ENCODE assay signal across 15 cellular contexts in genomic region chr13:35484384-35484783, GRCh38.
"Had no signal": no experiment of that assay in that cellular context is flagged by ENCODE, and none has a peak within 500 bp of the region (broad histone marks: within the 10 kb centered on the region; RNA-seq: fewer than 3 reads in every experiment).

No MANE protein-coding gene starts in this region.

- H3K4me3 Mint-ChIP-seq: activated naive CD4-positive, alpha-beta T cell treated with anti-CD3 and anti-CD28 coated beads, Interleukin-2, amount 50 U/mL, for 24 hours; central memory CD8-positive, alpha-beta T cell; dendritic cell treated with granulocyte-macrophage colony-stimulating factor and Interleukin-4, amounts not matched to agents 40 ng/mL and 50 ng/mL, for 4 days; stimulated activated naive CD8-positive, alpha-beta T cell treated with anti-CD3 and anti-CD28 coated beads, Interleukin-15, amount 100 ng/mL, for 72 hours had no signal

- ATAC-seq: body of pancreas; left colon; pancreas; stimulated activated naive CD8-positive, alpha-beta T cell treated with anti-CD3 and anti-CD28 coated beads, Interleukin-15, amount 100 ng/mL, for 72 hours had no signal

- H3K9me3 Mint-ChIP-seq: activated naive CD4-positive, alpha-beta T cell treated with anti-CD3 and anti-CD28 coated beads, Interleukin-2, amount 50 U/mL, for 24 hours; activated T-helper 2 cell treated with anti-CD3 and anti-CD28 coated beads, Interferon-gamma antibody, Interleukin-2, Interleukin-4, amounts not matched to agents 10 μg/mL and 5 μg/mL and 100 μg/mL, durations not matched to agents 14 hours and 24 hours and 36 hours; central memory CD8-positive, alpha-beta T cell; dendritic cell treated with granulocyte-macrophage colony-stimulating factor and Interleukin-4, amounts not matched to agents 40 ng/mL and 50 ng/mL, for 4 days; stimulated activated naive CD8-positive, alpha-beta T cell treated with anti-CD3 and anti-CD28 coated beads, Interleukin-15, amount 100 ng/mL, for 72 hours had no signal

- DNase-seq: activated CD4-positive, alpha-beta T cell treated with anti-CD3 and anti-CD28 coated beads, Interleukin-2, amount 50 U/mL, for 1 hour; activated T-cell treated with anti-CD3 and anti-CD28 coated beads for 4 hours; amniotic stem cell; body of pancreas; erythroblast; left colon; midbrain; pancreas; stimulated activated CD4-positive, alpha-beta T cell treated with anti-CD3 and anti-CD28 coated beads, Interleukin-15, amount 100 ng/mL, for 24 hours; stimulated activated CD4-positive, alpha-beta T cell treated with anti-CD3 and anti-CD28 coated beads, Interleukin-4, amount 100 ng/mL, for 4 hours; stimulated activated naive CD8-positive, alpha-beta T cell treated with anti-CD3 and anti-CD28 coated beads, Interleukin-15, amount 100 ng/mL, for 72 hours had no signal

- H3K27me3 Mint-ChIP-seq: central memory CD8-positive, alpha-beta T cell had no signal

- H3K36me3 Mint-ChIP-seq: activated naive CD4-positive, alpha-beta T cell treated with anti-CD3 and anti-CD28 coated beads, Interleukin-2, amount 50 U/mL, for 24 hours had no signal

- H3K4me1 Mint-ChIP-seq: activated naive CD4-positive, alpha-beta T cell treated with anti-CD3 and anti-CD28 coated beads, Interleukin-2, amount 50 U/mL, for 24 hours; central memory CD8-positive, alpha-beta T cell; stimulated activated naive CD8-positive, alpha-beta T cell treated with anti-CD3 and anti-CD28 coated beads, Interleukin-15, amount 100 ng/mL, for 72 hours had no signal

- H3K27ac Mint-ChIP-seq: activated naive CD4-positive, alpha-beta T cell treated with anti-CD3 and anti-CD28 coated beads, Interleukin-2, amount 50 U/mL, for 24 hours; activated T-helper 2 cell treated with anti-CD3 and anti-CD28 coated beads, Interferon-gamma antibody, Interleukin-2, Interleukin-4, amounts not matched to agents 10 μg/mL and 5 μg/mL and 100 μg/mL, durations not matched to agents 14 hours and 24 hours and 36 hours; dendritic cell treated with granulocyte-macrophage colony-stimulating factor and Interleukin-4, amounts not matched to agents 40 ng/mL and 50 ng/mL, for 4 days; stimulated activated naive CD8-positive, alpha-beta T cell treated with anti-CD3 and anti-CD28 coated beads, Interleukin-15, amount 100 ng/mL, for 72 hours had no signal
